In the genomic region with DNA sequence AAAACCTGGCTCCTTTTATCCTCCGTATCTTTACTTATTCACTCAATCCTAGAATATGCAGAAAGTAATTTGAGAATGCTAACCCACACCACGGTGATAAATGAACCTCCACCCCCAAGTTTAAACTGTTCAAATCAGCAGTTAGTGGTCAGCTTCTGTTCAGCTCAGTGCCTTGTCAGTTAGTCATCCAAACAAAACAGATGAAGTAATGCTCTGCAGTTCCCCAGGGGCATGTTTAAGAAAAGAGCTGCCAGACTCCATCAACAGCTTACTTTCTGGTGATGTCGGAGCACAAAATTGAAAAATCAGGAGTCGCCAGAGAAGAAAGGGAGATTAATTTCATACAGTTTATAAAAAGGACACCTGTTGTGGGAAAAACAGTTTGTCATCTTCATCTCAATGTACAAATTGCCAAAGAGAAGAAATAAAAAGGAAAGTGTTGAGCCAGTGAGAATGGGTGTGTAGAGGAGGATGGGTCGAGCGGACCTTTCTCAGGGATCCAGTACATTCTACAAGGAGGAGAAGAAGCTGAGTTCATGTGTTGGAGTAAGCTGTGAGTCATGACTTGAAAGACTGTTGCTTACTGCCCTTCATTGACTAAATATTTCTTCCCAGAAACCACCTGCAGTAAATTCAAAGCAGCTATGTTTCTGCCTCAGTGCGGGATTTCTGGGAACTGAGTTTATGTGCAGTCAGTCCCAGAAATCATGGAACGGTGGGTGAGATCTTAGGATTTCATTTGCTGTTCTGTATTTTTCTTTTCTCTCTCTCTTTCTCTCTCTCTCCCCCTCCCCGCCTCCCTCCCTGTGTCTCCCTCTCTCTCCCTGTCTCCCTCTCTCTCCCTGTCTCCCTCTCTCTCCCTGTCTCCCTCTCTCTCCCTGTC, we compare ENCODE assay signal across 1 cellular context.
A peak's percentile ranks its signal among the peaks of the same experiment; 100 is the strongest.
TF ChIP-seq lines count a peak whose summit lies in the region.

No MANE protein-coding gene starts in this region.

TF ChIP-seq in GM12878, 131 proteins besides CTCF, POLR2A, EP300 and RAD21 (continued from another document):
- TF ChIP-seq PKNOX1 (IDR thresholded peaks at IDR 0.05) (peak; percentile 85), ZBTB11 (CRISPR knock-in tag; IDR thresholded peaks at IDR 0.05) (no peak), ASH2L (IDR thresholded peaks at IDR 0.05; ENCODE audit: borderline replicate concordance, low read depth) (no peak)
